Comparison of ENCODE assay signal across 9 cellular contexts in the genomic region with DNA sequence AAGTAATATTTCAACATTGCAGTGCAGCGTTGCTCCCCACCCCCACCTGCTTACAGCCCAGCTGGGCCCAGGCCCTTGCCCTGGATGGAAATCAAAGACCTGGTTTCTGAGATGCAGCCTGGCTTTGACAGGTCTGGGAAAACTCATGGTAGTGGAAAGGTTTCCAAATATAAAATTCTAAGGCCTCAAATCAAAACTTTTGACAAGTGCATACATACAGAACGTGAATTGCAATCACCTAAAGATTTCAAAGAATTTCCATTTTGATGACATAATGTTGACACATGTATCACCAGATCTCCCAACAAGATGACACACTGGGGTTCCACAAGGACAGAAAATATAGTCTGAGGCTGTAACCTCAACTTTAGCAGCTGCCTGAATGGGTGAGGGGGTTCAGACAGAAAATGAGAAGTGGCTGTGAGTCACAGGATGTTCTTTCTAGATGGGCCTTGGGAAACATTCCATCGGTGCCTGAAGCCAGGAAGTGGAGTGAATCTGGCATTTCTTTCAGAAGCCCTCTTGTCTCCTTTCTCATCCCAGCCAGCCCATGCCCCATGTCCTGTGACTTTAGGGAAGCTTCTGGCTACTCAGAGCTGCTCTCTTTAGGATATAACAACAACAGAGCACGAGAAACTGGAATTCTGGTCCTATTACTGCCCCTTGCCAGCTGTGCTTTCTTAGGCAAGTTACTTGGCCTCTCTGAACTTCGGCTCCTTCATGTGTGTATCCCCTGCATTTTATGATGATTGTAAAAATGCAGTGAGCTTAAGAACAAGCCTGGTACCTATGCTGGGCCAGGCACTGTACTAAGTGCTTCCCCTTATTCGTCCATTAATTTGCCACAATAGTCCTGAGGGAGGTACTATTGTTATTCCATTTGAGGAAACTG. TPM values are rescaled to one million over a fixed set of nuclear protein-coding genes. Genes with fewer than 3 reads are reported as not detected.
DNase-seq lines count a peak whose midpoint lies in the region; ATAC-seq and TF ChIP-seq lines count a peak whose summit lies in the region.
"Had no signal": no experiment of that assay in that cellular context is flagged by ENCODE, and none has a peak within 500 bp of the region (broad histone marks: within the 10 kb centered on the region; RNA-seq: fewer than 3 reads in every experiment).

No MANE protein-coding gene starts in this region.

- H3K4me3 ChIP-seq in AG09309 (ENCODE audit: control insufficient read depth, low read depth, low read length) (no peak overlapping the region), epithelial cell of proximal tubule (ENCODE audit: low read depth, low read length) (no peak overlapping the region), muscle layer of colon (ENCODE audit: low read depth in 1 of 2, low read length in 2 of 2) (no peak overlapping the region)

- peak; percentile 49 for DNase-seq in AG09309 (ENCODE audit: low read depth)
- peak; percentile 36 for DNase-seq in NCI-H460 (ENCODE audit: extremely low read depth, low read depth)
- peak; percentile 63 for DNase-seq in epithelial cell of proximal tubule (ENCODE audit: low read depth)
- DNase-seq in activated CD8-positive, alpha-beta memory T cell treated with anti-CD3 and anti-CD28 coated beads, Interleukin-2, amount 50 U/mL, for 4 hours = no peak
- DNase-seq: hippocampal formation had no signal

- H3K27ac ChIP-seq in muscle layer of colon (ENCODE audit: low read depth, low read length) = peak overlapping the region; percentile 79

- TF ChIP-seq CTCF in AG09309 (IDR thresholded peaks at IDR 0.05; ENCODE audit: control insufficient read depth, insufficient read depth, low read depth, low read length, missing control alignments) (no peak), epithelial cell of proximal tubule (conservative IDR thresholded peaks at IDR 0.05; ENCODE audit: low read depth, low read length) (no peak)

- peaks cover 41% of the 10 kb centered on the region for H3K36me3 ChIP-seq in muscle layer of colon (ENCODE audit: insufficient read depth, low read length)

- ATAC-seq in HG03196 (IDR thresholded peaks at IDR 0.05; ENCODE audit: unreplicated experiment) (no peak), HG03039 (IDR thresholded peaks at IDR 0.05; ENCODE audit: unreplicated experiment) (no peak), GM19395 (IDR thresholded peaks at IDR 0.05; ENCODE audit: unreplicated experiment) (no peak)

- peaks cover 70% of the 10 kb centered on the region for H3K4me1 ChIP-seq in muscle layer of colon (ENCODE audit: insufficient read depth, low read length)

- H3K9me3 ChIP-seq in muscle layer of colon (ENCODE audit: low read length) = no peaks in the 10 kb centered on the region

- H3K9ac ChIP-seq in muscle layer of colon (ENCODE audit: low read length) = peak overlapping the region; percentile 12

- H3K27me3 ChIP-seq in muscle layer of colon (ENCODE audit: control insufficient read depth in 1 of 2, insufficient read depth in 2 of 2, low read length in 2 of 2) = no peaks in the 10 kb centered on the region

RNA-seq across cellular contexts. Expression of gene ABCA1, which starts 54.8 kb away (rescaled TPM):
- 5.9 and 6.6 TPM in 2 replicates for total RNA-seq in NCI-H460 (2014; rRNA removed; shearing (Covaris generic))
- 2.4 and 2.7 TPM in 2 replicates for polyA plus RNA-seq in NCI-H460 (2014; cell fraction: nucleus; rRNA removed)
- 8.9 and 13.7 TPM in 2 replicates for total RNA-seq in epithelial cell of proximal tubule
